Comparison of ENCODE assay signal across 22 cellular contexts in the genomic region with DNA sequence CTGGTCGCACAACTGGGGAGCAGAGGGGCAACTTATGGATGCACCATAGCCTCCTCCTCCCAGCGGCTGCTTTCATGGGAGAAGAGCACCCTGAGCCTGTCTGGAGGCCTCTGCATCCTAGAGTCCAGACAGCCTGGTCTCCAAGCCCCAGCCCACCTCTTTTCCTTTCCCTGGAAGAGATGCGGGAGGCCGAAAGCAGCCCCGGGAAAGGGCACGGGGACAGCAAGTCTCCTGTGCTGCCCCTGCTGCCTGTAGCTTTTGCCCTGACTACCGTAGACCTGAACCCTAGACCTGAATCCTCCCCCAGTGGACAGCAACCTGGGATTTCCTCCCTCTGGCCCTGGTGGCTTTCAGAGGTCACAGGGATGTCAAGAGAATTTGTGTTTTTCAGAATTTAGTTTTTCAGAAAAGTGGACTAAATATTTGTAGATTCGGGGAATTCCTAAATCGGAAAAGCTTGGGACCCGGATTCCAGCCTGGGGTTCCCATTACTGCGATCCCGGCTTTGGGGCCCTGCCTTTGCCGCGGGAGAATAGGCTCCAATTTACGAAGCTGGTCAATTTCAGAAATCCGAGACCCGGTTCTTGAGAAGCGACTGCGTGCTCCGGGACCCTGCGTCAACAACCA. TPM values are rescaled to one million over a fixed set of nuclear protein-coding genes. Genes with fewer than 3 reads are reported as not detected.
DNase-seq lines count a peak whose midpoint lies in the region; ATAC-seq, FAIRE-seq and TF ChIP-seq lines count a peak whose summit lies in the region.
"Had no signal": no experiment of that assay in that cellular context is flagged by ENCODE, and none has a peak within 500 bp of the region (broad histone marks: within the 10 kb centered on the region; RNA-seq: fewer than 3 reads in every experiment).

No MANE protein-coding gene starts in this region.

- TF ChIP-seq RAD21 in H1 (IDR thresholded peaks at IDR 0.05 in 1 of 2, conservative IDR thresholded peaks at IDR 0.05 in 1 of 2; ENCODE audit: low read depth in 2 of 2, low read length in 2 of 2): no peak

- H3K4me3 ChIP-seq in H1 (ENCODE audit: extremely low read depth in 1 of 4, insufficient read depth in 2 of 4, low read depth in 3 of 4, low read length in 4 of 4): peak overlapping the region in 1 of 4 experiments; percentile 58; a peak in 1 of 8 replicates
- peak overlapping the region; percentile 69 for H3K4me3 ChIP-seq in urinary bladder (ENCODE audit: low read depth, low read length)
- H3K4me3 ChIP-seq in right atrium auricular region: no peak overlapping the region

- no peak overlapping the region for H3K23ac ChIP-seq in H1 (ENCODE audit: insufficient read length)

- H3K79me2 ChIP-seq in H1 (ENCODE audit: control insufficient read depth in 1 of 2, insufficient read depth in 2 of 2, low read length in 2 of 2): no peaks in the 10 kb centered on the region

- no peak overlapping the region for H2BK120ac ChIP-seq in H1 (replicated peaks; ENCODE audit: low read depth, low read length)

- H3K27me3 Mint-ChIP-seq in activated T-cell treated with anti-CD3 and anti-CD28 coated beads, Interleukin-2, amount 50 U/mL, for 72 hours (ENCODE audit: low read depth): peaks cover 81% of the 10 kb centered on the region
- H3K27me3 Mint-ChIP-seq in naive B cell: peaks cover 61 to 85% (median 71%) of the 10 kb centered on the region in 3 donors

- H2AK5ac ChIP-seq in H1 (ENCODE audit: low read depth, low read length): no peak overlapping the region

- peak overlapping the region; percentile 32 for H3K18ac ChIP-seq in H1 (ENCODE audit: extremely low read depth, low read length)

- H4K8ac ChIP-seq in H1 (ENCODE audit: extremely low read depth, insufficient read depth, low read length): no peak overlapping the region

- H3K4me1 ChIP-seq in H1 (replicated peaks in 1 of 4; ENCODE audit: control insufficient read depth in 3 of 4, insufficient read depth in 4 of 4, low read length in 3 of 4) (peaks cover 3 to 34% (median 19%) of the 10 kb centered on the region in 4 experiments; a peak in 6 of 7 replicates), urinary bladder (ENCODE audit: insufficient read depth) (no peaks in the 10 kb centered on the region), right atrium auricular region (peaks cover 0 to 38% of the 10 kb centered on the region in 2 donors)

- H3K4me1 Mint-ChIP-seq in activated T-cell treated with anti-CD3 and anti-CD28 coated beads, Interleukin-2, amount 50 U/mL, for 72 hours (ENCODE audit: low read depth): peaks cover 11% of the 10 kb centered on the region
- peaks cover 15 to 37% (median 27%) of the 10 kb centered on the region in 3 donors for H3K4me1 Mint-ChIP-seq in naive B cell

- H3K79me1 ChIP-seq in H1 (ENCODE audit: low read depth, low read length): 0 out of 2 replicates have a peak, but pooled peaks cover 2% of the 10 kb centered on the region

- H3K27me3 ChIP-seq in H1 (replicated peaks in 1 of 4; ENCODE audit: control insufficient read depth in 3 of 4, extremely low read depth in 1 of 4, insufficient read depth in 3 of 4, low read length in 3 of 4): peaks cover 96 to 99% (median 98%) of the 10 kb centered on the region in 4 experiments
- H3K27me3 ChIP-seq in right atrium auricular region: peaks cover 46 to 53% of the 10 kb centered on the region in 2 donors
- H3K27me3 ChIP-seq: testis had no signal

- TF ChIP-seq CTCF in H1 (IDR thresholded peaks at IDR 0.05; ENCODE audit: control extremely low read depth in 1 of 3, insufficient read depth in 1 of 3, low read depth in 1 of 3, low read length in 3 of 3) (no peak), right atrium auricular region (IDR thresholded peaks at IDR 0.05) (no peak)

- ATAC-seq in activated T-cell treated with anti-CD3 and anti-CD28 coated beads, Interleukin-2, amount 50 U/mL, for 72 hours (replicated peaks in 1 of 2): no peak
- ATAC-seq in naive B cell (ENCODE audit: low read depth in 2 of 2): no peak

- CTCF ChIA-PET in H1 (lab: Charles Lee; ENCODE audit: partially characterized antibody): interaction anchor here (0.8 to 2.6 kb wide), 5 partner anchors 11 to 151 kb away, joined by 4 to 10 read pairs (median 8); no protein-coding TSS in a partner anchor

- H3K36me3 ChIP-seq in H1 (ENCODE audit: control insufficient read depth in 2 of 4, insufficient read depth in 4 of 4, low read length in 3 of 4) (peaks cover 0 to 9% (median 0%) of the 10 kb centered on the region in 4 experiments; a peak in 1 of 8 replicates), urinary bladder (ENCODE audit: insufficient read depth) (no peaks in the 10 kb centered on the region), right atrium auricular region (no peaks in the 10 kb centered on the region)
- H3K36me3 ChIP-seq: left ventricle myocardium inferior had no signal

- TF ChIP-seq POLR2A in H1 (IDR thresholded peaks at IDR 0.05; ENCODE audit: control extremely low read depth in 1 of 2, low read depth in 2 of 2, low read length in 2 of 2): no peak

- H3K56ac ChIP-seq in H1 (replicated peaks; ENCODE audit: insufficient read length, low read depth, low read length): no peak overlapping the region

- no peaks in the 10 kb centered on the region for H3K9me3 ChIP-seq in H1 (ENCODE audit: insufficient read depth in 2 of 2, low read depth in 1 of 2, low read length in 1 of 2)
- H3K9me3 ChIP-seq in right atrium auricular region: no peaks in the 10 kb centered on the region
- H3K9me3 ChIP-seq: left ventricle myocardium inferior, testis had no signal

- no peak overlapping the region for H3K27ac ChIP-seq in H1 (ENCODE audit: low read depth, low read length)
- H3K27ac ChIP-seq in urinary bladder (ENCODE audit: low read depth): peak overlapping the region; percentile 89
- H3K27ac ChIP-seq in right atrium auricular region: no peak overlapping the region
- H3K27ac ChIP-seq: left ventricle myocardium inferior, testis had no signal

- H4K91ac ChIP-seq in H1 (replicated peaks; ENCODE audit: insufficient read length, low read length): no peak overlapping the region

- POLR2A ChIA-PET in H1 (lab: Charles Lee; ENCODE audit: partially characterized antibody): interaction anchor here (2.5 to 4.0 kb wide), 2 partner anchors 8 to 13 kb away, joined by 6 to 20 read pairs; no protein-coding TSS in a partner anchor

- H2BK20ac ChIP-seq in H1 (ENCODE audit: low read length): no peak overlapping the region

- H2AFZ ChIP-seq in H1 (ENCODE audit: low read length): no peak overlapping the region

- H4K20me1 ChIP-seq in H1 (replicated peaks in 1 of 2; ENCODE audit: control insufficient read depth in 1 of 2, insufficient read depth in 2 of 2, low read length in 2 of 2): peaks cover 35 to 47% of the 10 kb centered on the region in 2 experiments

- TF ChIP-seq EP300 in H1 (IDR thresholded peaks at IDR 0.05; ENCODE audit: borderline replicate concordance in 1 of 2, low read depth in 2 of 2, low read length in 2 of 2): no peak

- H2BK12ac ChIP-seq in H1 (ENCODE audit: low read depth, low read length): 0 out of 2 replicates have a peak overlapping the region, but pooled peaks have one; percentile 43

- no peaks in the 10 kb centered on the region for H3K9me3 Mint-ChIP-seq in activated T-cell treated with anti-CD3 and anti-CD28 coated beads, Interleukin-2, amount 50 U/mL, for 72 hours
- peaks cover 0 to 2% (median 0%) of the 10 kb centered on the region in 7 donors for H3K9me3 Mint-ChIP-seq in naive B cell
- H3K9me3 Mint-ChIP-seq: activated CD4-positive, alpha-beta T cell treated with anti-CD3 and anti-CD28 coated beads, Interleukin-2, amount 10 ng/mL, durations not matched to agents 7 days and 5 days had no signal

- no peak overlapping the region for H3K14ac ChIP-seq in H1 (ENCODE audit: insufficient read length)

- H3K23me2 ChIP-seq in H1 (ENCODE audit: low read depth, low read length): peaks cover 14% of the 10 kb centered on the region; the same call in 1 of the 2 replicates

- H3K4me3 Mint-ChIP-seq in activated T-cell treated with anti-CD3 and anti-CD28 coated beads, Interleukin-2, amount 50 U/mL, for 72 hours: peak overlapping the region; percentile 18 to 24
- H3K4me3 Mint-ChIP-seq in naive B cell: peak overlapping the region in 7 of 8 donors; percentile 26 to 82 (median 60)
- H3K4me3 Mint-ChIP-seq: activated CD4-positive, alpha-beta T cell treated with anti-CD3 and anti-CD28 coated beads, Interleukin-2, amount 10 ng/mL, durations not matched to agents 7 days and 5 days had no signal

- no peak overlapping the region for H3K27ac Mint-ChIP-seq in activated T-cell treated with anti-CD3 and anti-CD28 coated beads, Interleukin-2, amount 50 U/mL, for 72 hours
- peak overlapping the region in 2 of 6 donors; percentile 59 to 63 for H3K27ac Mint-ChIP-seq in naive B cell
- H3K27ac Mint-ChIP-seq: activated CD4-positive, alpha-beta T cell treated with anti-CD3 and anti-CD28 coated beads, Interleukin-2, amount 10 ng/mL, durations not matched to agents 7 days and 5 days had no signal

- no peak overlapping the region for H3K9ac ChIP-seq in H1 (replicated peaks in 1 of 4; ENCODE audit: extremely low read depth in 1 of 4, low read depth in 3 of 4, low read length in 3 of 4)

- 0 out of 2 replicates have a peak overlapping the region, but pooled peaks have one; percentile 12 for H2BK5ac ChIP-seq in H1 (ENCODE audit: low read depth, low read length)

- WGBS in H1 (ENCODE audit: extremely low coverage in 1 of 2, insufficient coverage in 1 of 2, insufficient read length in 1 of 2, insufficient replicate concordance in 2 of 2, low coverage in 1 of 2, low lambda C conversion rate in 2 of 2, missing lambda C conversion rate in 1 of 2), 2 experiments: 15% methylated on average over 19 of the region's 21 CpGs; no CpG with 5 or more reads in 1 of the 2 experiments
- 17% methylated on average over 21 of the region's 21 CpGs for WGBS in urinary bladder

- no peak for FAIRE-seq in H1 (lab: Jason Lieb, UNC)
- FAIRE-seq: small intestine, TTC549 had no signal

- H3K4ac ChIP-seq in H1 (replicated peaks; ENCODE audit: insufficient read length, low read depth, low read length): no peak overlapping the region

- H2BK15ac ChIP-seq in H1 (ENCODE audit: low read length): peak overlapping the region; percentile 72; the same call in 1 of the 2 replicates

- H4K5ac ChIP-seq in H1 (ENCODE audit: insufficient read length, low read depth, low read length): no peak overlapping the region

- peaks cover 0 to 3% of the 10 kb centered on the region in 2 donors for H3K36me3 Mint-ChIP-seq in activated T-cell treated with anti-CD3 and anti-CD28 coated beads, Interleukin-2, amount 50 U/mL, for 72 hours (ENCODE audit: insufficient read depth in 2 of 2)
- peaks cover 0 to 10% of the 10 kb centered on the region in 2 donors for H3K36me3 Mint-ChIP-seq in naive B cell

- no peak for DNase-seq in activated T-cell treated with anti-CD3 and anti-CD28 coated beads, Interleukin-2, amount 50 U/mL, for 72 hours
- DNase-seq in activated T-cell treated with anti-CD3 and anti-CD28 coated beads, Interleukin-2, amount 50 U/mL, for 48 hours: no peak
- DNase-seq in H1 (ENCODE audit: low read depth in 1 of 2, low spot score in 2 of 2) (no peak), naive B cell (no peak), ureter (ENCODE audit: low spot score) (no peak), anterior cingulate cortex (lab: John Stamatoyannopoulos, UW) (no peak), right atrium auricular region (ENCODE audit: low spot score) (no peak)
- DNase-seq: 8988T; activated CD4-positive, alpha-beta T cell treated with anti-CD3 and anti-CD28 coated beads, Interleukin-2, amount 10 ng/mL, durations not matched to agents 7 days and 5 days; activated CD8-positive, alpha-beta memory T cell treated with anti-CD3 and anti-CD28 coated beads, Interleukin-2, amount 50 U/mL, for 48 hours; activated naive CD4-positive, alpha-beta T cell treated with Interleukin-2 at 50 U/mL for 16 hours; DMS79; left ventricle myocardium inferior; NCI-H2029 treated with DMSO at 0.1 percent for 48 hours; NCI-H446 treated with DMSO at 0.1 percent for 48 hours; NK-92 treated with Interleukin-12 subunit alpha and Interleukin-12 subunit beta, amount 100 ng/mL, for 24 hours; small intestine; stimulated activated CD8-positive, alpha-beta memory T cell treated with anti-CD3 and anti-CD28 coated beads, Interleukin-4, amount 100 ng/mL, for 48 hours; testis had no signal

- no peak overlapping the region; a peak in 2 of 4 replicates for H3K4me2 ChIP-seq in H1 (ENCODE audit: insufficient read depth in 1 of 2, low read depth in 2 of 2, low read length in 2 of 2)

RNA-seq across cellular contexts. Expression of a gene that starts 4.3 kb away (rescaled TPM):
- total RNA-seq in activated T-cell treated with anti-CD3 and anti-CD28 coated beads, Interleukin-2, amount 50 U/mL, for 72 hours: under 1 TPM; 0.50 to 0.76 TPM
- total RNA-seq in H1 (2021; fragmentation: NEBNext Ultra II Directional; extraction: Animal tissue kit (Norgen Biotek cat#: 25700)): not detected in 2 replicates
- 0.03 and 0.05 TPM in 2 replicates for polyA plus RNA-seq in H1 (2011; rRNA removed)
- polyA plus RNA-seq in H1 (2011; cell fraction: cytosol; rRNA removed): 0.05 TPM
- 0.06 TPM for polyA plus RNA-seq in H1 (2011; cell fraction: nucleus; rRNA removed)
- polyA plus RNA-seq in H1 (2012, experiment 1 of 2): not detected in 4 replicates
- not detected for polyA plus RNA-seq in H1 (2012, experiment 2 of 2)
- polyA plus RNA-seq in H1 (2013, experiment 1 of 2): 0.04 TPM
- 0.06 TPM for polyA plus RNA-seq in H1 (2013, experiment 2 of 2)
- not detected in 2 replicates for polyA minus RNA-seq in H1 (2011; rRNA and poly(A)+ RNA removed)
- polyA minus RNA-seq in H1 (2011; cell fraction: cytosol; rRNA and poly(A)+ RNA removed): 0.88 TPM
- 0.70 TPM for polyA minus RNA-seq in H1 (2011; cell fraction: nucleus; rRNA and poly(A)+ RNA removed)
- not detected for polyA plus RNA-seq in naive B cell (ENCODE audit: low read depth in 6 of 6)
- total RNA-seq in urinary bladder: 50.1 TPM
- polyA plus RNA-seq in urinary bladder: 178 TPM
- total RNA-seq in ureter: 20.6 TPM
- total RNA-seq in right atrium auricular region: not detected
- total RNA-seq: activated CD4-positive, alpha-beta T cell treated with anti-CD3 and anti-CD28 coated beads, Interleukin-2, amount 10 ng/mL, durations not matched to agents 7 days and 5 days; left ventricle myocardium inferior; RPMI7951 had no signal

Comparison
In these comparisons a context has a peak if more than half of its experiments do, and no peak if none do; other contexts are left out.
1. RNA of a gene that starts 4.3 kb away (total RNA-seq): 50.1 TPM in urinary bladder (single experiment) and 20.6 TPM in ureter (single experiment); 0.50 to 0.76 TPM in activated T-cell treated with anti-CD3 and anti-CD28 coated beads, Interleukin-2, amount 50 U/mL, for 72 hours, not detected in H1 and not detected in right atrium auricular region; every median in the first group is over 10 times any median in the second.